8 cellular contexts compared by ENCODE assay signal in the genomic region with DNA sequence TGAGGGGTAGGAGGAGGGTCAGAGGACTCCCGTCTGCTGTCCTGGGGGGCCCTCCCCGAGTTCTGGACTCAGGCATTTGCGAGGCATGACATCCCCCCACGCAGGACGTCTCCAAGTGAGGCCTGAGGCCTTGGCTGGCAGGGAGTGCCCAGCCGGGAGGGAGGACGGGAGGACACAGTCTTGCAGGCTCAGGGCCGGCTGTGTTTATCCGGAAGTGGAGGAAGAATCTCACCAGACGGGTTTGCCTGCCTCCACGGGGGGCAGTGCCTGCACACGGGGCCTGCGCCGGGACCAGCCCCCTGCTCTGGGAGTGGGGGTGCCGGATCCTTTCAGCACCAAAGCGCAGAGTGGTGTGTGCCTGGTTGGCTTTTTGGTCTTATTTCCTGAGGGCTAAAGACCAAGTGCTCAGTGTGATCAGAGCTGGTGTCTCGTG. TPM values are rescaled to one million over a fixed set of nuclear protein-coding genes. Genes with fewer than 3 reads are reported as not detected.
DNase-seq lines count a peak whose midpoint lies in the region; ATAC-seq and TF ChIP-seq lines count a peak whose summit lies in the region.

No MANE protein-coding gene starts in this region.

- H3K27ac Mint-ChIP-seq in natural killer cell, result peak overlapping the region; percentile 74 to 80

- TF ChIP-seq CTCF in natural killer cell (IDR thresholded peaks at IDR 0.05), result no peak

- DNase-seq in CD1c-positive myeloid dendritic cell (ENCODE audit: extremely low spot score), result peak; percentile 60
- peak; percentile 82 for DNase-seq in NCI-H748 (lab: John Stamatoyannopoulos, UW; ENCODE audit: unreplicated experiment)
- DNase-seq in natural killer cell, result peak; percentile 37
- DNase-seq in activated effector memory CD4-positive, alpha-beta T cell treated with Interleukin-2 at 50 U/mL for 16 hours, result no peak
- no peak for DNase-seq in GM19238 (ENCODE audit: insufficient read length, low spot score)

- intact Hi-C loops in natural killer cell (cut with micrococcal nuclease), result no loop called here

- ATAC-seq in esophagus mucosa (peak; percentile 79), natural killer cell (peak; percentile 63 to 77 (median 68)), GM18873 (IDR thresholded peaks at IDR 0.05; ENCODE audit: low FRiP score, unreplicated experiment) (no peak), GM18517 (IDR thresholded peaks at IDR 0.05; ENCODE audit: unreplicated experiment) (no peak)

- peaks cover 14 to 47% of the 10 kb centered on the region in 2 donors for H3K4me1 Mint-ChIP-seq in natural killer cell

- H3K27me3 Mint-ChIP-seq in natural killer cell (ENCODE audit: low read depth in 2 of 2), result no peaks in the 10 kb centered on the region

- peak overlapping the region; percentile 84 for H3K4me3 Mint-ChIP-seq in natural killer cell

- no peaks in the 10 kb centered on the region for H3K9me3 Mint-ChIP-seq in natural killer cell

- H3K36me3 Mint-ChIP-seq in natural killer cell, result no peaks in the 10 kb centered on the region

RNA-seq across cellular contexts. Expression of gene PWWP2B, which starts 10.9 kb away (rescaled TPM):
- 14.6 TPM for total RNA-seq in esophagus mucosa
- 10 to 100 TPM; 23.7 to 29.5 (median 24.4) TPM for total RNA-seq in natural killer cell

Comparison
In these comparisons a context has a peak if more than half of its experiments do, and no peak if none do; other contexts are left out.
1. DNase-seq: peak in CD1c-positive myeloid dendritic cell (single experiment), NCI-H748 (single experiment) and natural killer cell (single experiment); none in activated effector memory CD4-positive, alpha-beta T cell treated with Interleukin-2 at 50 U/mL for 16 hours (single experiment) and GM19238 (single experiment).
2. ATAC-seq: peak in esophagus mucosa (single experiment) and natural killer cell (3 of 3); none in GM18873 (single experiment) and GM18517 (single experiment).